10 cellular contexts compared by ENCODE assay signal in the genomic region with DNA sequence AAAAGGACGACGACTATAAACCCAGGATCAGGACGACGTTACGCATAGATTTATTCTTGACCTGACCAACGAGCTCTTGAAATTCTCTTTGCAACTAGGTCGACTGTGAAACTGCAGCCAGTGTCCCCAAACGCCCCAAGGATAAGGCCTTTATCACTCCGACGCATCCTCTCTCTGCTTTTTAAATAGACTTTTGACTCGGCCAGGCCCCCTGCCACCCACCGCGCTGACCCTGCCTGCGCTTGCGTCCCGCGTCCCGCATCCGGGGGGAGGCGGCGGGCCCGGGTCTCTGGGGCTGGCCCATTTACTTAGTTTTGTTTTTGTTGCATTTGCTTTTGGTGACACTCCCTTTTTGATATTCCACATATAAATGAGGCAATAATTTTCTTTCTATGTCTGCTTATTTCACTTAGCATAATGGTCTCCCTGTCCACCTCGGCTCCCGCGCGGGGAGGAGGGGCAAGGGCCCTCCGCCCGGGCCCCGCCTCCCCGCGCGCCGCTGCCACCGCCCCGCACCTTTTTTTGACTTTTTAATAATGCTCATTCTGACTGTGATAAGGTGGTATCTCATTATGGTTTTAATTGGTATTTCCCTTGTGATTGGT. TPM values are rescaled to one million over a fixed set of nuclear protein-coding genes. Genes with fewer than 3 reads are reported as not detected.
DNase-seq lines count a peak whose midpoint lies in the region; TF ChIP-seq lines count a peak whose summit lies in the region.
"Had no signal": no experiment of that assay in that cellular context is flagged by ENCODE, and none has a peak within 500 bp of the region (broad histone marks: within the 10 kb centered on the region; RNA-seq: fewer than 3 reads in every experiment).

No MANE protein-coding gene starts in this region.

- TF ChIP-seq POLR2A in suprapubic skin (IDR thresholded peaks at IDR 0.05): no peak

- WGBS in suprapubic skin: 65% methylated on average over 35 of the region's 35 CpGs

- peaks cover 37% of the 10 kb centered on the region for H3K36me3 Mint-ChIP-seq in activated naive CD4-positive, alpha-beta T cell treated with anti-CD3 and anti-CD28 coated beads for 36 hours (ENCODE audit: low read depth)

- peaks cover 21% of the 10 kb centered on the region for H3K4me1 Mint-ChIP-seq in activated naive CD4-positive, alpha-beta T cell treated with anti-CD3 and anti-CD28 coated beads for 36 hours (ENCODE audit: low read depth)

- H3K9me3 ChIP-seq in suprapubic skin: no peaks in the 10 kb centered on the region

- peak overlapping the region; percentile 78 for H3K4me3 Mint-ChIP-seq in activated naive CD4-positive, alpha-beta T cell treated with anti-CD3 and anti-CD28 coated beads for 36 hours

- no peaks in the 10 kb centered on the region for H3K4me1 ChIP-seq in suprapubic skin

- intact Hi-C loops in activated naive CD4-positive, alpha-beta T cell treated with anti-CD3 and anti-CD28 coated beads for 36 hours (cut with micrococcal nuclease): loop anchor here (1.0 kb wide), 1 partner anchor 17 kb away; no protein-coding TSS in a partner anchor

- no peak for TF ChIP-seq CTCF in astrocyte of the cerebellum (IDR thresholded peaks at IDR 0.05; ENCODE audit: low read depth, low read length, missing control alignments)
- no peak for TF ChIP-seq CTCF in suprapubic skin (IDR thresholded peaks at IDR 0.05)

- peaks cover 5% of the 10 kb centered on the region for H3K9me3 Mint-ChIP-seq in activated naive CD4-positive, alpha-beta T cell treated with anti-CD3 and anti-CD28 coated beads for 36 hours

- no peak overlapping the region for H3K27ac ChIP-seq in suprapubic skin

- no peak for DNase-seq in activated naive CD4-positive, alpha-beta T cell treated with anti-CD3 and anti-CD28 coated beads for 36 hours
- DNase-seq in activated naive CD4-positive, alpha-beta T cell (lab: John Stamatoyannopoulos, UW): no peak
- DNase-seq in astrocyte of the cerebellum (ENCODE audit: low read depth) (no peak), left kidney (ENCODE audit: low read depth, low spot score) (peak; percentile 17), suprapubic skin (ENCODE audit: low spot score in 2 of 2) (no peak), NCI-H446 treated with DMSO at 0.1 percent for 48 hours (lab: John Stamatoyannopoulos, UW) (no peak), NCI-H774 (lab: John Stamatoyannopoulos, UW) (no peak)
- no peak for DNase-seq in central memory CD4-positive, alpha-beta T cell
- DNase-seq: DND-41; effector CD8-positive, alpha-beta T cell had no signal

- H3K27me3 ChIP-seq in suprapubic skin: no peaks in the 10 kb centered on the region

- peaks cover 3% of the 10 kb centered on the region for H3K36me3 ChIP-seq in suprapubic skin

- in situ Hi-C loops in astrocyte of the cerebellum (cut with HindIII; ENCODE audit: low sequenced_read_pairs): no loop called here

- no peak overlapping the region for H3K27ac Mint-ChIP-seq in activated naive CD4-positive, alpha-beta T cell treated with anti-CD3 and anti-CD28 coated beads for 36 hours

- TF ChIP-seq EP300 in suprapubic skin (IDR thresholded peaks at IDR 0.05): no peak

- H3K27me3 Mint-ChIP-seq in activated naive CD4-positive, alpha-beta T cell treated with anti-CD3 and anti-CD28 coated beads for 36 hours (ENCODE audit: low read depth): no peaks in the 10 kb centered on the region

- CTCF ChIA-PET in activated naive CD4-positive, alpha-beta T cell treated with anti-CD3 and anti-CD28 coated beads for 36 hours (lab: Charles Lee): interaction anchor here (0.7 to 1.4 kb wide), 2 partner anchors 12 to 193 kb away, joined by 3 read pairs; no protein-coding TSS in a partner anchor

- H3K4me3 ChIP-seq in astrocyte of the cerebellum (ENCODE audit: low read depth, low read length): peak overlapping the region; percentile 24
- H3K4me3 ChIP-seq in suprapubic skin: peak overlapping the region; percentile 41

RNA-seq across cellular contexts. Expression of a gene that starts 17.5 kb away (rescaled TPM):
- 10 to 100 TPM; 25.1 to 25.6 TPM for total RNA-seq in activated naive CD4-positive, alpha-beta T cell treated with anti-CD3 and anti-CD28 coated beads for 36 hours
- total RNA-seq in suprapubic skin: 10 to 100 TPM; 18.0 to 31.5 (median 20.7) TPM
